In the genomic region with DNA sequence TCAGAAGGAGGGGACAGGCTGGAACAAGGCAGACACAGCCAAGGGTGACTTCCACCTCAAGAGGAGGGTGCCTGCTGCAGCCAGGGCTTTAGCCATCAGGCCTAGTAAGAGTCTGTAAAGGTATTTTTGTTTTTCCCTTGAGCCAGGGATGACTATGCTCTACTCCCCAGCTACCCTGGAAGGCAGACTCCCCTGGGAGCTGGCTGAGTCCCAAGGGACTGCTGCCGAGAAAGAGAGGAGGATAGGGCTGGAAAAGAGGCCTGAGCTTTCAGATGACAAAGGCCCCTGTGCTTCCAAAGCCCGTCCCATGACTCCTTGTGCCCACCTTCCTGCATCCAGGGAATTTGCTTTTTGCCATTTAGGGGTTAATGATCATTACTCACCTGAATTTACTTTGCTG, we compare ENCODE assay signal across 22 cellular contexts.
"Had no signal": no experiment of that assay in that cellular context is flagged by ENCODE, and none has a peak within 500 bp of the region (broad histone marks: within the 10 kb centered on the region; RNA-seq: fewer than 3 reads in every experiment).

No MANE protein-coding gene starts in this region.

- H3K27ac ChIP-seq: left ventricle myocardium inferior, neural progenitor cell, neutrophil, right atrium auricular region, right lobe of liver, suprapubic skin, thoracic aorta, tibial artery, upper lobe of right lung, uterus had no signal

- H3K9me3 ChIP-seq: left ventricle myocardium inferior, neutrophil, right atrium auricular region, right lobe of liver, suprapubic skin, thoracic aorta, tibial artery, upper lobe of right lung, uterus had no signal

- DNase-seq: islet precursor cell; left ventricle myocardium inferior; mesendoderm; naive B cell; natural killer cell; nephron progenitor cell; occipital lobe; right lobe of liver; stimulated activated CD4-positive, alpha-beta T cell treated with anti-CD3 and anti-CD28 coated beads, Interleukin-1b, Interleukin-23, amount 100 ng/mL, for 48 hours; stimulated activated CD4-positive, alpha-beta T cell treated with anti-CD3 and anti-CD28 coated beads, Interleukin-2, amount 100 ng/mL, for 48 hours; stimulated activated naive B cell treated with anti-CD40 and anti-IgM and Interleukin-4, amounts not matched to agents 10 μg/mL and 1 μg/mL and 100 μg/mL, for 72 hours; tibial artery; trophoblast cell; uterus had no signal

- H3K4me3 ChIP-seq: left ventricle myocardium inferior, lung, neural progenitor cell, right atrium auricular region, right lobe of liver, smooth muscle cell, suprapubic skin, thoracic aorta, tibial artery, upper lobe of right lung, uterus had no signal

- H3K27me3 ChIP-seq: neural progenitor cell, neutrophil, right atrium auricular region, right lobe of liver, suprapubic skin, tibial artery, upper lobe of right lung, uterus had no signal

- H3K36me3 ChIP-seq: uterus had no signal
